ENCODE assay signal across 17 cellular contexts in the genomic region with DNA sequence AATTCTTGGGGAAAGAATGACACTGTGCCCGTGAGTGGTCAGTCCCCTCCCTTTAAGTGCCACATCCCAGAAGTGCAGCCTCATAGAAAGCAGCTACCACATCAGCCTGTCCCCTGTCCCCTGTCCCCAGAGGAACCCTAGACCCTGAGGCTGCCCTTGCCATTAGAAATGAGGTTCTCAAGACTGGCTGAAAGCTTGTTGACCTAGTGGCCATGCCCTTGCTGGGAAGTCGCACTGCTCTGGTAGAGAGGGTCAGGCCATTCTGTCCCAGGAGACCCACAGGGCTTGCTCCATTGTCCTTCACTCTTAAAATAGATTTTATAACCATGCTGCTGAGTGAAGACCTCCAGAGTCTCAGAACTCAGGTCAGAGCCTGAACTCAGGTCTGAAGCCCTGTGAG.
DNase-seq lines count a peak whose midpoint lies in the region; ATAC-seq and TF ChIP-seq lines count a peak whose summit lies in the region.
"Had no signal": no experiment of that assay in that cellular context is flagged by ENCODE, and none has a peak within 500 bp of the region (broad histone marks: within the 10 kb centered on the region; RNA-seq: fewer than 3 reads in every experiment).

No MANE protein-coding gene starts in this region.

- H3K27me3 ChIP-seq in cardiac muscle cell (peaks cover 10% of the 10 kb centered on the region), liver (ENCODE audit: control insufficient read depth in 4 of 4, insufficient read depth in 4 of 4, low read length in 3 of 4) (no peaks in the 10 kb centered on the region)

- no peak overlapping the region for H3K9ac ChIP-seq in liver (ENCODE audit: low read depth in 1 of 2, low read length in 2 of 2)

- H3K4me3 ChIP-seq in cardiac muscle cell, result no peak overlapping the region
- H3K4me3 ChIP-seq in liver (ENCODE audit: low read depth in 1 of 3, low read length in 3 of 3), result no peak overlapping the region
- H3K4me3 ChIP-seq: A549 had no signal

- intact Hi-C loops in cardiac septum (cut with DNase I), result no loop called here
- intact Hi-C loops in sciatic nerve (cut with DNase I), result no loop called here

- 88% methylated on average over 2 of the region's 2 CpGs for WGBS in liver

- H3K4me1 ChIP-seq in cardiac muscle cell (ENCODE audit: low read depth) (peaks cover 10% of the 10 kb centered on the region), liver (ENCODE audit: control insufficient read depth in 4 of 4, insufficient read depth in 4 of 4, low read length in 3 of 4) (peaks cover 7 to 22% (median 14%) of the 10 kb centered on the region in 4 donors)

- peak; percentile 16 for ATAC-seq in sciatic nerve
- no peak for ATAC-seq in HG02588 (IDR thresholded peaks at IDR 0.05; ENCODE audit: unreplicated experiment)
- ATAC-seq in activated CD4-positive, CD25-positive, alpha-beta regulatory T cell treated with anti-CD3 and anti-CD28 coated beads, Interleukin-2, amount 50 U/mL, for 24 hours, result no peak
- ATAC-seq: A549 had no signal

- TF ChIP-seq CTCF in cardiac muscle cell (IDR thresholded peaks at IDR 0.05; ENCODE audit: low read depth, low read length) (no peak), liver (IDR thresholded peaks at IDR 0.05; ENCODE audit: low read depth, low read length, missing input control) (no peak)

- DNase-seq in cardiac muscle cell (ENCODE audit: low read depth in 1 of 2, low spot score in 1 of 2) (no peak), cardiac septum (ENCODE audit: low spot score) (no peak), ecto neural progenitor cell (ENCODE audit: low spot score) (peak; percentile 32), sciatic nerve (ENCODE audit: low spot score) (peak; percentile 32)
- no peak for DNase-seq in activated CD4-positive, CD25-positive, alpha-beta regulatory T cell treated with anti-CD3 and anti-CD28 coated beads, Interleukin-2, amount 50 U/mL, for 72 hours
- DNase-seq: C1 segment of cervical spinal cord, DMS79 treated with DMSO at 0.1 percent for 48 hours, HFFc6, NCI-H1105 treated with DMSO at 0.1 percent for 48 hours, NCI-H187 treated with DMSO at 0.1 percent for 48 hours, NCI-H345, NCI-H526 had no signal

- TF ChIP-seq RAD21 in liver (IDR thresholded peaks at IDR 0.05), result no peak

- no peaks in the 10 kb centered on the region for H3K36me3 ChIP-seq in cardiac muscle cell
- no peaks in the 10 kb centered on the region for H3K36me3 ChIP-seq in liver (ENCODE audit: control insufficient read depth in 4 of 4, insufficient read depth in 3 of 4, low read depth in 1 of 4, low read length in 3 of 4)

- H3K9me3 ChIP-seq in cardiac muscle cell (ENCODE audit: low read depth) (no peaks in the 10 kb centered on the region), liver (ENCODE audit: control insufficient read depth in 4 of 4, low read length in 3 of 4) (no peaks in the 10 kb centered on the region)
- H3K9me3 ChIP-seq: A549 had no signal

- H3K27ac ChIP-seq in cardiac muscle cell (peak overlapping the region; percentile 51), liver (ENCODE audit: low read depth in 1 of 2, low read length in 2 of 2) (no peak overlapping the region)
- H3K27ac ChIP-seq: HL-60 had no signal

TF ChIP-seq in liver, 16 proteins besides CTCF, POLR2A, EP300 and RAD21:
- TF ChIP-seq EGR1 (IDR thresholded peaks at IDR 0.05; ENCODE audit: low read depth in 2 of 2) (no peak), HNF4G (IDR thresholded peaks at IDR 0.05) (no peak), NR2F2 (IDR thresholded peaks at IDR 0.05) (peak; percentile 67)
- TF ChIP-seq, protein P1, sequence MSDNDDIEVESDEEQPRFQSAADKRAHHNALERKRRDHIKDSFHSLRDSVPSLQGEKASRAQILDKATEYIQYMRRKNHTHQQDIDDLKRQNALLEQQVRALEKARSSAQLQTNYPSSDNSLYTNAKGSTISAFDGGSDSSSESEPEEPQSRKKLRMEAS (IDR thresholded peaks at IDR 0.05), result no peak

Comparison
In these comparisons a context has a peak if more than half of its experiments do, and no peak if none do; other contexts are left out.
1. DNase-seq: peak in ecto neural progenitor cell (single experiment) and sciatic nerve (single experiment); none in cardiac muscle cell (0 of 2), cardiac septum (single experiment) and activated CD4-positive, CD25-positive, alpha-beta regulatory T cell treated with anti-CD3 and anti-CD28 coated beads, Interleukin-2, amount 50 U/mL, for 72 hours (single experiment).